ENCODE assay signal across 14 cellular contexts in genomic region chr7:128207609-128208008, GRCh38. TPM values are rescaled to one million over a fixed set of nuclear protein-coding genes. Genes with fewer than 3 reads are reported as not detected.
A peak's percentile ranks its signal among the peaks of the same experiment; 100 is the strongest.
DNase-seq lines count a peak whose midpoint lies in the region; ATAC-seq lines count a peak whose summit lies in the region.
"Had no signal": no experiment of that assay in that cellular context is flagged by ENCODE, and none has a peak within 500 bp of the region (broad histone marks: within the 10 kb centered on the region; RNA-seq: fewer than 3 reads in every experiment).

No MANE protein-coding gene starts in this region.

- no peak overlapping the region for H3K27ac Mint-ChIP-seq in effector memory CD8-positive, alpha-beta T cell
- H3K27ac Mint-ChIP-seq: B cell; CD4-positive, alpha-beta T cell; CD8-positive, alpha-beta T cell had no signal

- H3K27me3 Mint-ChIP-seq in effector memory CD8-positive, alpha-beta T cell, result peaks cover 19 to 21% of the 10 kb centered on the region in 2 donors

- peaks cover 2 to 3% of the 10 kb centered on the region in 2 donors for H3K4me1 Mint-ChIP-seq in effector memory CD8-positive, alpha-beta T cell (ENCODE audit: low read depth in 2 of 2)
- H3K4me1 Mint-ChIP-seq: B cell had no signal

- H3K4me3 Mint-ChIP-seq in effector memory CD8-positive, alpha-beta T cell, result no peak overlapping the region
- H3K4me3 Mint-ChIP-seq: B cell; CD4-positive, alpha-beta T cell; CD8-positive, alpha-beta T cell had no signal

- DNase-seq in activated CD8-positive, alpha-beta memory T cell treated with anti-CD3 and anti-CD28 coated beads for 24 hours, result peak; percentile 47
- no peak for DNase-seq in activated CD8-positive, alpha-beta memory T cell treated with anti-CD3 and anti-CD28 coated beads, Interleukin-2, amount 50 U/mL, for 4 hours
- DNase-seq in activated effector memory CD4-positive, alpha-beta T cell treated with anti-CD3 and anti-CD28 coated beads, Interleukin-2, amount 50 U/mL, for 16 hours, result peak; percentile 12
- no peak for DNase-seq in activated effector memory CD4-positive, alpha-beta T cell treated with Interleukin-2 at 50 U/mL for 16 hours
- peak; percentile 65 for DNase-seq in mesenteric fat pad (ENCODE audit: low spot score)
- no peak for DNase-seq in effector memory CD8-positive, alpha-beta T cell
- DNase-seq: Caco-2; Calu3; CD4-positive, alpha-beta T cell; GF-D8 had no signal

- H3K9me3 Mint-ChIP-seq in effector memory CD8-positive, alpha-beta T cell, result no peaks in the 10 kb centered on the region
- H3K9me3 Mint-ChIP-seq: CD4-positive, alpha-beta T cell; CD8-positive, alpha-beta T cell had no signal

- no peak for ATAC-seq in GM19324 (IDR thresholded peaks at IDR 0.05; ENCODE audit: low FRiP score, unreplicated experiment)
- ATAC-seq in effector memory CD8-positive, alpha-beta T cell (replicated peaks), result no peak
- ATAC-seq: CD8-positive, alpha-beta T cell had no signal

- no peaks in the 10 kb centered on the region for H3K36me3 Mint-ChIP-seq in effector memory CD8-positive, alpha-beta T cell (ENCODE audit: insufficient read depth)
- H3K36me3 Mint-ChIP-seq: CD8-positive, alpha-beta T cell had no signal

RNA-seq across cellular contexts. Expression of gene LEP, which starts 33.5 kb away (rescaled TPM):
- 784 TPM for total RNA-seq in mesenteric fat pad
- total RNA-seq: A172; B cell; Caco-2; Calu3; CD4-positive, alpha-beta T cell; CD8-positive, alpha-beta T cell had no signal

Comparison
In these comparisons a context has a peak if more than half of its experiments do, and no peak if none do; other contexts are left out.
1. DNase-seq: peak in activated CD8-positive, alpha-beta memory T cell treated with anti-CD3 and anti-CD28 coated beads for 24 hours (single experiment), activated effector memory CD4-positive, alpha-beta T cell treated with anti-CD3 and anti-CD28 coated beads, Interleukin-2, amount 50 U/mL, for 16 hours (single experiment) and mesenteric fat pad (single experiment); none in activated CD8-positive, alpha-beta memory T cell treated with anti-CD3 and anti-CD28 coated beads, Interleukin-2, amount 50 U/mL, for 4 hours (single experiment), activated effector memory CD4-positive, alpha-beta T cell treated with Interleukin-2 at 50 U/mL for 16 hours (single experiment) and effector memory CD8-positive, alpha-beta T cell (0 of 3).